14 cellular contexts compared by ENCODE assay signal in the genomic region with DNA sequence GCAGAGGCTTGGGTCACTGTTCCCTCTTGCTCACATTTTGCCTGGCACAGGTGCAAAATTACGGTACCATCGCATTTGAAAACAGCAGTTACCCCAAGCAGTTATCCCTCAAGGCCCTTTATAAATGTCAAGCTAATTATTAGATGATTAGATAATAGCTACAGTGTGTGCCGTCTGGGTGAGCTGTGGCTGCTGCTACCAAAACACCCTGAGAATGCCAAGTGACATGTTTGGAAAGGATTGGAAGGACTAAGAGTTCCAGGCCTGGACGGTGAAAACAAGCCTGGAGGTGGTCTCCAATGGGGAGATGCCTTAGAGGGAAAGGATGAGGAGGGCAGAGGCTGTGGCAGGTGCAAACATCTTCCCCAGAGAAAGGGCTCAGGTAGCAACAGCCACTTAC.
DNase-seq lines count a peak whose midpoint lies in the region; ATAC-seq, FAIRE-seq and TF ChIP-seq lines count a peak whose summit lies in the region.
"Had no signal": no experiment of that assay in that cellular context is flagged by ENCODE, and none has a peak within 500 bp of the region (broad histone marks: within the 10 kb centered on the region; RNA-seq: fewer than 3 reads in every experiment).

No MANE protein-coding gene starts in this region.

- no peaks in the 10 kb centered on the region for H3K36me3 ChIP-seq in lung (ENCODE audit: control insufficient read depth in 2 of 2, insufficient read depth in 2 of 2, low read length in 2 of 2)
- H3K36me3 ChIP-seq in pancreas = no peaks in the 10 kb centered on the region
- no peaks in the 10 kb centered on the region for H3K36me3 ChIP-seq in MM.1S (replicated peaks; ENCODE audit: insufficient read depth, low read length)
- H3K36me3 ChIP-seq: BLaER1 treated with 17β-estradiol and CSF1 and Interleukin-3, amounts not matched to agents 10 nM and 100 nM had no signal

- TF ChIP-seq CTCF in lung (IDR thresholded peaks at IDR 0.05; ENCODE audit: control extremely low read depth, extremely low read depth) (no peak), pancreas (IDR thresholded peaks at IDR 0.05) (no peak), MM.1S (IDR thresholded peaks at IDR 0.05; ENCODE audit: low read length) (no peak)

- no peaks in the 10 kb centered on the region for H4K20me1 ChIP-seq in MM.1S (ENCODE audit: insufficient read depth, low read length)
- H4K20me1 ChIP-seq: BLaER1 treated with 17β-estradiol and CSF1 and Interleukin-3, amounts not matched to agents 10 nM and 100 nM had no signal

- no peak overlapping the region for H3K4me2 ChIP-seq in MM.1S (ENCODE audit: low read depth, low read length)
- H3K4me2 ChIP-seq: BLaER1 treated with 17β-estradiol and CSF1 and Interleukin-3, amounts not matched to agents 10 nM and 100 nM had no signal

- H3K9ac ChIP-seq in MM.1S (ENCODE audit: low read length) = no peak overlapping the region
- H3K9ac ChIP-seq: BLaER1 treated with 17β-estradiol and CSF1 and Interleukin-3, amounts not matched to agents 10 nM and 100 nM had no signal

- H3K4me1 ChIP-seq in lung (ENCODE audit: control insufficient read depth in 2 of 2, insufficient read depth in 2 of 2, low read length in 2 of 2) (peaks cover 0 to 2% of the 10 kb centered on the region in 2 donors), pancreas (no peaks in the 10 kb centered on the region), MM.1S (ENCODE audit: low read length) (no peaks in the 10 kb centered on the region)

- DNase-seq in NCI-H2227 (lab: John Stamatoyannopoulos, UW; ENCODE audit: unreplicated experiment) = peak; percentile 40
- DNase-seq in NCI-H2227 treated with DMSO at 0.1 percent for 48 hours (lab: John Stamatoyannopoulos, UW) = no peak
- DNase-seq in DMS79 (lab: John Stamatoyannopoulos, UW) = peak; percentile 56
- DNase-seq in NCI-H69 (lab: John Stamatoyannopoulos, UW) = peak; percentile 80
- DNase-seq in lung (ENCODE audit: low spot score) = peak; percentile 11
- DNase-seq in pancreas = no peak
- DNase-seq in MM.1S = no peak
- DNase-seq in NCI-H2107 (lab: John Stamatoyannopoulos, UW) = no peak
- DNase-seq: DMS 273 treated with DMSO at 0.1 percent for 48 hours, EL, GOT3, KG1, NCI-H446 had no signal

- no peak overlapping the region for H3K27ac ChIP-seq in lung (ENCODE audit: low read depth in 1 of 2, low read length in 1 of 2)
- H3K27ac ChIP-seq in pancreas = no peak overlapping the region
- no peak overlapping the region for H3K27ac ChIP-seq in MM.1S (ENCODE audit: low read length)
- H3K27ac ChIP-seq: BLaER1 treated with 17β-estradiol and CSF1 and Interleukin-3, amounts not matched to agents 10 nM and 100 nM had no signal

- H2AFZ ChIP-seq in MM.1S (ENCODE audit: low read length) = no peak overlapping the region

- H3K27me3 ChIP-seq in lung (ENCODE audit: control insufficient read depth, insufficient read depth) (no peaks in the 10 kb centered on the region), pancreas (no peaks in the 10 kb centered on the region), MM.1S (replicated peaks; ENCODE audit: insufficient read depth, low read length) (no peaks in the 10 kb centered on the region)
- H3K27me3 ChIP-seq: BLaER1 treated with 17β-estradiol and CSF1 and Interleukin-3, amounts not matched to agents 10 nM and 100 nM had no signal

- H3F3A ChIP-seq in MM.1S (ENCODE audit: insufficient read depth, low read length) = no peaks in the 10 kb centered on the region

- no peaks in the 10 kb centered on the region for H3K79me2 ChIP-seq in MM.1S (ENCODE audit: low read length)

- H3K4me3 ChIP-seq in lung (no peak overlapping the region), pancreas (no peak overlapping the region), MM.1S (ENCODE audit: low read length) (no peak overlapping the region)
- H3K4me3 ChIP-seq: BLaER1 treated with 17β-estradiol and CSF1 and Interleukin-3, amounts not matched to agents 10 nM and 100 nM had no signal

- ATAC-seq in lung (ENCODE audit: insufficient read depth, low FRiP score) = no peak
- ATAC-seq in pancreas = no peak

- no peak for FAIRE-seq in pancreas (lab: Jason Lieb, UNC)

- H3K9me2 ChIP-seq in MM.1S (replicated peaks; ENCODE audit: insufficient read depth, low read length) = no peaks in the 10 kb centered on the region

- intact Hi-C loops in pancreas (cut with DNase I) = no loop called here

- 70 to 85% methylated on average over 4 of the region's 4 CpGs for WGBS in lung, 2 donors
- 44 to 50% methylated on average over 4 of the region's 4 CpGs for WGBS in pancreas, 2 donors

- H3K9me3 ChIP-seq in lung (ENCODE audit: control insufficient read depth in 2 of 2, insufficient read depth in 1 of 2, low read length in 1 of 2) (no peaks in the 10 kb centered on the region), pancreas (no peaks in the 10 kb centered on the region), MM.1S (replicated peaks; ENCODE audit: insufficient read depth, low read length) (no peaks in the 10 kb centered on the region)
- H3K9me3 ChIP-seq: BLaER1 treated with 17β-estradiol and CSF1 and Interleukin-3, amounts not matched to agents 10 nM and 100 nM had no signal

Comparison
In these comparisons a context has a peak if more than half of its experiments do, and no peak if none do; other contexts are left out.
1. DNase-seq: peak in NCI-H2227 (single experiment), DMS79 (single experiment), NCI-H69 (single experiment) and lung (single experiment); none in NCI-H2227 treated with DMSO at 0.1 percent for 48 hours (single experiment), pancreas (0 of 6), MM.1S (single experiment) and NCI-H2107 (single experiment).